In genomic region chr3:15860014-15860934, GRCh38 we compare ENCODE assay signal across 8 cellular contexts.
DNase-seq lines count a peak whose midpoint lies in the region; ATAC-seq and TF ChIP-seq lines count a peak whose summit lies in the region.

No MANE protein-coding gene starts in this region.

- H3K9me3 ChIP-seq in HUES48 (ENCODE audit: control insufficient read depth, insufficient read depth, low read length) (0 out of 2 replicates have a peak, but pooled peaks cover 3% of the 10 kb centered on the region), iPS-20b (ENCODE audit: insufficient read depth, low read depth, low read length) (peaks cover 7% of the 10 kb centered on the region; the same call in 1 of the 2 replicates), gastrocnemius medialis (no peaks in the 10 kb centered on the region)

- DNase-seq in GM06990 (ENCODE audit: extremely low read depth, insufficient read length) = peak; percentile 44
- peak; percentile 78 to 89 for DNase-seq in SHP77 (lab: John Stamatoyannopoulos, UW)
- peak; percentile 25 for DNase-seq in brain microvascular endothelial cell
- peak; percentile 36 to 49 for DNase-seq in gastrocnemius medialis
- no peak for DNase-seq in MV-4-11 (lab: John Stamatoyannopoulos, UW)

- intact Hi-C loops in gastrocnemius medialis (cut with DNase I; ENCODE audit: low total_unique reads) = loop anchor here (2.0 to 5.0 kb wide), 2 partner anchors 69 to 228 kb away; no protein-coding TSS in a partner anchor

- no peak for TF ChIP-seq POLR2A in gastrocnemius medialis (IDR thresholded peaks at IDR 0.05)

- TF ChIP-seq CTCF in GM06990 (IDR thresholded peaks at IDR 0.05; ENCODE audit: insufficient read depth, low read length, poor library complexity, severe bottlenecking) = peak; percentile 11
- peak; percentile 1 for TF ChIP-seq CTCF in brain microvascular endothelial cell (IDR thresholded peaks at IDR 0.05; ENCODE audit: low read depth, low read length, missing control alignments)
- no peak for TF ChIP-seq CTCF in gastrocnemius medialis (IDR thresholded peaks at IDR 0.05 in 4 of 5, conservative IDR thresholded peaks at IDR 0.05 in 1 of 5)

- H3K9ac ChIP-seq in HUES48 (ENCODE audit: low read depth, low read length) = peak overlapping the region; percentile 35
- H3K9ac ChIP-seq in iPS-20b (ENCODE audit: low read depth, low read length) = peak overlapping the region; percentile 75; the same call in 1 of the 2 replicates

- H3K36me3 ChIP-seq in GM06990 (ENCODE audit: control insufficient read depth, insufficient read depth, low read length) = no peaks in the 10 kb centered on the region
- no peaks in the 10 kb centered on the region for H3K36me3 ChIP-seq in HUES48 (ENCODE audit: control insufficient read depth, insufficient read depth, low read length)
- no peaks in the 10 kb centered on the region for H3K36me3 ChIP-seq in brain microvascular endothelial cell (replicated peaks)
- H3K36me3 ChIP-seq in iPS-20b (ENCODE audit: insufficient read depth, low read depth, low read length) = no peaks in the 10 kb centered on the region
- no peaks in the 10 kb centered on the region for H3K36me3 ChIP-seq in gastrocnemius medialis

- peak; percentile 34 for ATAC-seq in GM21576 (IDR thresholded peaks at IDR 0.05; ENCODE audit: unreplicated experiment)
- peak; percentile 64 for ATAC-seq in gastrocnemius medialis

- H3K4me3 ChIP-seq in GM06990 (replicated peaks; ENCODE audit: low read depth, low read length) = peak overlapping the region; percentile 94
- H3K4me3 ChIP-seq in HUES48 (ENCODE audit: low read depth, low read length) = peak overlapping the region; percentile 83
- peak overlapping the region; percentile 86 for H3K4me3 ChIP-seq in brain microvascular endothelial cell (ENCODE audit: low read depth, low read length)
- H3K4me3 ChIP-seq in iPS-20b (ENCODE audit: low read length) = peak overlapping the region; percentile 79
- peak overlapping the region; percentile 72 to 92 (median 84) for H3K4me3 ChIP-seq in gastrocnemius medialis

- no peak overlapping the region for H3K27ac ChIP-seq in HUES48 (ENCODE audit: low read depth, low read length)
- H3K27ac ChIP-seq in brain microvascular endothelial cell = peak overlapping the region; percentile 37
- H3K27ac ChIP-seq in iPS-20b (ENCODE audit: low read length) = no peak overlapping the region
- peak overlapping the region; percentile 88 to 97 (median 93) for H3K27ac ChIP-seq in gastrocnemius medialis

- in situ Hi-C loops in brain microvascular endothelial cell (cut with HindIII; ENCODE audit: low pct_ligation_motif_present, low sequenced_read_pairs) (no loop called here), gastrocnemius medialis (cut with MboI; ENCODE audit: low sequenced_read_pairs in 4 of 4) (no loop called here)

- H3K4me1 ChIP-seq in HUES48 (ENCODE audit: control insufficient read depth, insufficient read depth, low read length) = peaks cover 11% of the 10 kb centered on the region
- peaks cover 9% of the 10 kb centered on the region; the same call in 1 of the 2 replicates for H3K4me1 ChIP-seq in iPS-20b (ENCODE audit: insufficient read depth, low read length)
- peaks cover 29 to 33% of the 10 kb centered on the region in 2 donors for H3K4me1 ChIP-seq in gastrocnemius medialis

- no peaks in the 10 kb centered on the region for H3K27me3 ChIP-seq in GM06990 (replicated peaks; ENCODE audit: control insufficient read depth, insufficient read depth, low read length)
- no peaks in the 10 kb centered on the region for H3K27me3 ChIP-seq in HUES48 (ENCODE audit: control insufficient read depth, insufficient read depth, low read length)
- no peaks in the 10 kb centered on the region for H3K27me3 ChIP-seq in brain microvascular endothelial cell (replicated peaks)
- 0 out of 2 replicates have a peak, but pooled peaks cover 5% of the 10 kb centered on the region for H3K27me3 ChIP-seq in iPS-20b (ENCODE audit: insufficient read depth, low read length)
- no peaks in the 10 kb centered on the region for H3K27me3 ChIP-seq in gastrocnemius medialis

Comparison
In these comparisons a context has a peak if more than half of its experiments do, and no peak if none do; other contexts are left out.
1. CTCF ChIP-seq: peak in GM06990 (single experiment) and brain microvascular endothelial cell (single experiment); none in gastrocnemius medialis (0 of 5).
2. H3K27ac ChIP-seq: peak in brain microvascular endothelial cell (single experiment) and gastrocnemius medialis (4 of 4); none in HUES48 (single experiment) and iPS-20b (single experiment).
3. Peak in every context shown above with its lines, with median percentiles within 50 percentile points of each other: H3K4me3 ChIP-seq.